In the genomic region with DNA sequence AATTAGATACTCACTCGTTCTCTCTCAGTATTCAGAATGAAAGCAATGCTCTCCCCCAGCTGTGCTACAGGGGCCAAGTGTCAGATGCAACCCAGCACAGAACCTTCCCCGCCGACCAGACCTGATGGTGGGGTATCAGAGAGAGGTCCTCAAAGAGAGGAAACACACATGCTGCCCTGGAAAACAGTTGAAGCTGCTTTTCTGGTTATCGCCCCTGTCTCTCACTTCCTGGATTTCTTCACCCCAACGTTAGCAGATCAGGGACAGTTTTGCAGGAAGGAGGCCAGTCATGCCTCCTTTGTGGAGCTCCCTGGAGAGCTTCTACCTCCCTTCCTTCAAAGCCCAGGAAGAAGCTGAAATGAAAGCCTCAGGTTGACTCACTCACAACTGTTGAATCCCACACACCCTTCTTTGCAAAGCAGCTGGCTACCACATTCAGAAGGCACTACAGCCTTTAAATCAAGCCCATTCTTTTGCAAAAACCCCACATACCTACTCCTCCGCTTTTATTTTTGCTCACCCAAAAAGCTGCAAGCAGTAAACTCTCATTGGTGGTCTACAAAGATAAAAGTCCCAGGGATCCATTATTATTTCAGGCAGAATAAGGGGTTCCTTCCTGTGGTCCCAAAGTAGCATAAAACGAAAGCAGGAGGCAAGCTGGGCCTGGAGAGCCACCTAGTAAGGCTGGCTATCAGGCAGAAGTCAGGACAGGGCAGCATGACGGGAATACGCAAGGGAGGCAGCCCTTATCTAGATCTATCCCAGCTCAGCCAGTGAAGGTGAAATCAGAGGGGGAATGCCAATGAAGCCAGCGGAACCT, we compare ENCODE assay signal across 14 cellular contexts. TPM values are rescaled to one million over a fixed set of nuclear protein-coding genes. Genes with fewer than 3 reads are reported as not detected.
A peak's percentile ranks its signal among the peaks of the same experiment; 100 is the strongest.
DNase-seq lines count a peak whose midpoint lies in the region; ATAC-seq and TF ChIP-seq lines count a peak whose summit lies in the region.
"Had no signal": no experiment of that assay in that cellular context is flagged by ENCODE, and none has a peak within 500 bp of the region (broad histone marks: within the 10 kb centered on the region; RNA-seq: fewer than 3 reads in every experiment).

No MANE protein-coding gene starts in this region.

- H3K9me3 Mint-ChIP-seq in activated B cell treated with CpG ODN at 0.5 μM for 24 hours: peaks cover 5% of the 10 kb centered on the region
- peaks cover 3% of the 10 kb centered on the region for H3K9me3 Mint-ChIP-seq in activated CD4-positive, alpha-beta T cell treated with anti-CD3 and anti-CD28 coated beads, Interleukin-2, amount 10 ng/mL, durations not matched to agents 24 days and 14 days

- H2BK15ac ChIP-seq in mesendoderm (replicated peaks; ENCODE audit: low read depth): no peak overlapping the region

- TF ChIP-seq CTCF in activated B cell treated with CpG ODN at 0.5 μM for 24 hours (IDR thresholded peaks at IDR 0.05) (no peak), GM10266 (IDR thresholded peaks at IDR 0.05; ENCODE audit: control insufficient read depth, insufficient read depth, low read depth, missing control alignments) (no peak)

- intact Hi-C loops in activated B cell treated with CpG ODN at 0.5 μM for 24 hours (cut with micrococcal nuclease): loop anchor here (2.0 kb wide), 1 partner anchor 22 kb away; no protein-coding TSS in a partner anchor
- intact Hi-C loops in activated CD4-positive, alpha-beta T cell treated with anti-CD3 and anti-CD28 coated beads, Interleukin-2, amount 10 ng/mL, durations not matched to agents 24 days and 14 days (cut with micrococcal nuclease): no loop called here

- CTCF ChIA-PET in activated B cell treated with CpG ODN at 0.5 μM for 24 hours (lab: Charles Lee): interaction anchor here (2.2 kb wide), 1 partner anchor 22 kb away, joined by 6 read pairs; no protein-coding TSS in a partner anchor

- no peak overlapping the region for H2AK5ac ChIP-seq in mesendoderm (ENCODE audit: low read length)

- no peak overlapping the region for H3K27ac ChIP-seq in mesendoderm (ENCODE audit: low read depth, low read length)
- H3K27ac ChIP-seq: KMS-11 had no signal

- ATAC-seq in GM18511 (IDR thresholded peaks at IDR 0.05; ENCODE audit: unreplicated experiment): peak; percentile 72
- ATAC-seq in HG02610 (IDR thresholded peaks at IDR 0.05; ENCODE audit: unreplicated experiment): peak; percentile 44
- ATAC-seq in activated B cell treated with CpG ODN at 0.5 μM for 24 hours (ENCODE audit: low read depth): peak; percentile 68
- ATAC-seq in HG03342 (IDR thresholded peaks at IDR 0.05; ENCODE audit: unreplicated experiment): no peak
- ATAC-seq: left colon; sciatic nerve; stimulated activated effector memory CD8-positive, alpha-beta T cell treated with anti-CD3 and anti-CD28 coated beads, Interleukin-12 subunit alpha, Interleukin-12 subunit beta, amount 100 ng/mL, for 72 hours had no signal

- H3K4me3 Mint-ChIP-seq in activated B cell treated with CpG ODN at 0.5 μM for 24 hours: peak overlapping the region; percentile 50
- H3K4me3 Mint-ChIP-seq in activated CD4-positive, alpha-beta T cell treated with anti-CD3 and anti-CD28 coated beads, Interleukin-2, amount 10 ng/mL, durations not matched to agents 24 days and 14 days: no peak overlapping the region
- H3K4me3 Mint-ChIP-seq: stimulated activated effector memory CD8-positive, alpha-beta T cell treated with anti-CD3 and anti-CD28 coated beads, Interleukin-12 subunit alpha, Interleukin-12 subunit beta, amount 100 ng/mL, for 72 hours had no signal

- no peak overlapping the region for H2BK5ac ChIP-seq in mesendoderm (ENCODE audit: low read length)

- no peaks in the 10 kb centered on the region for H3K27me3 ChIP-seq in mesendoderm (ENCODE audit: insufficient read depth, low read length, poor library complexity)

- H3K4ac ChIP-seq in mesendoderm (ENCODE audit: low read depth, low read length): no peak overlapping the region

- no peak overlapping the region for H3K56ac ChIP-seq in mesendoderm (ENCODE audit: low read length)

- no peak overlapping the region for H3K23ac ChIP-seq in mesendoderm (ENCODE audit: low read length)

- H4K5ac ChIP-seq in mesendoderm (ENCODE audit: low read length): no peak overlapping the region

- no CpG with 5 or more reads among the region's 10 CpGs for WGBS in mesendoderm (ENCODE audit: extremely low coverage, insufficient coverage, low lambda C conversion rate)

- peaks cover 2% of the 10 kb centered on the region for H3K36me3 Mint-ChIP-seq in activated B cell treated with CpG ODN at 0.5 μM for 24 hours (ENCODE audit: low read depth)
- H3K36me3 Mint-ChIP-seq in activated CD4-positive, alpha-beta T cell treated with anti-CD3 and anti-CD28 coated beads, Interleukin-2, amount 10 ng/mL, durations not matched to agents 24 days and 14 days (ENCODE audit: low read depth): no peaks in the 10 kb centered on the region
- H3K36me3 Mint-ChIP-seq: stimulated activated effector memory CD8-positive, alpha-beta T cell treated with anti-CD3 and anti-CD28 coated beads, Interleukin-12 subunit alpha, Interleukin-12 subunit beta, amount 100 ng/mL, for 72 hours had no signal

- POLR2A ChIA-PET in activated B cell treated with CpG ODN at 0.5 μM for 24 hours (lab: Charles Lee): interaction anchor here (1.3 to 1.7 kb wide), 3 partner anchors 22 to 55 kb away, joined by 4 to 8 read pairs (median 6); no protein-coding TSS in a partner anchor

- H3K4me1 Mint-ChIP-seq in activated B cell treated with CpG ODN at 0.5 μM for 24 hours: peaks cover 64% of the 10 kb centered on the region
- H3K4me1 Mint-ChIP-seq in activated CD4-positive, alpha-beta T cell treated with anti-CD3 and anti-CD28 coated beads, Interleukin-2, amount 10 ng/mL, durations not matched to agents 24 days and 14 days: no peaks in the 10 kb centered on the region
- H3K4me1 Mint-ChIP-seq: stimulated activated effector memory CD8-positive, alpha-beta T cell treated with anti-CD3 and anti-CD28 coated beads, Interleukin-12 subunit alpha, Interleukin-12 subunit beta, amount 100 ng/mL, for 72 hours had no signal

- H3K9ac ChIP-seq in mesendoderm (ENCODE audit: low read length): no peak overlapping the region
- H3K9ac ChIP-seq: KMS-11 had no signal

- H2BK120ac ChIP-seq in mesendoderm (ENCODE audit: low read depth, low read length): no peak overlapping the region

- DNase-seq in activated B cell treated with CpG ODN at 0.5 μM for 24 hours (no peak), mesendoderm (peak; percentile 67), T1000 (lab: John Stamatoyannopoulos, UW) (no peak), GM10266 (ENCODE audit: extremely low spot score) (no peak)
- no peak for DNase-seq in activated CD4-positive, alpha-beta T cell treated with anti-CD3 and anti-CD28 coated beads, Interleukin-2, amount 10 ng/mL, durations not matched to agents 24 days and 14 days
- DNase-seq: DMS 273 treated with DMSO at 0.1 percent for 48 hours, left colon, NCI-H748 treated with DMSO at 0.1 percent for 48 hours had no signal

- peaks cover 61% of the 10 kb centered on the region for H3K79me2 ChIP-seq in mesendoderm (ENCODE audit: control insufficient read depth, insufficient read depth, low read length)

- no peaks in the 10 kb centered on the region for H3K27me3 Mint-ChIP-seq in activated B cell treated with CpG ODN at 0.5 μM for 24 hours
- no peaks in the 10 kb centered on the region for H3K27me3 Mint-ChIP-seq in activated CD4-positive, alpha-beta T cell treated with anti-CD3 and anti-CD28 coated beads, Interleukin-2, amount 10 ng/mL, durations not matched to agents 24 days and 14 days

- peak overlapping the region; percentile 84 for H3K27ac Mint-ChIP-seq in activated B cell treated with CpG ODN at 0.5 μM for 24 hours
- no peak overlapping the region for H3K27ac Mint-ChIP-seq in activated CD4-positive, alpha-beta T cell treated with anti-CD3 and anti-CD28 coated beads, Interleukin-2, amount 10 ng/mL, durations not matched to agents 24 days and 14 days
- H3K27ac Mint-ChIP-seq: stimulated activated effector memory CD8-positive, alpha-beta T cell treated with anti-CD3 and anti-CD28 coated beads, Interleukin-12 subunit alpha, Interleukin-12 subunit beta, amount 100 ng/mL, for 72 hours had no signal

- no peak overlapping the region for H3K18ac ChIP-seq in mesendoderm (ENCODE audit: low read length)

- H3K4me1 ChIP-seq in mesendoderm (ENCODE audit: control insufficient read depth, low read depth, low read length): peaks cover 4% of the 10 kb centered on the region

- H3K4me2 ChIP-seq in mesendoderm (ENCODE audit: low read length): no peak overlapping the region
- H3K4me2 ChIP-seq: KMS-11 had no signal

- peak overlapping the region; percentile 56 for H4K8ac ChIP-seq in mesendoderm (ENCODE audit: low read depth, low read length)

- H3K79me1 ChIP-seq in mesendoderm (ENCODE audit: low read length): peaks cover 6% of the 10 kb centered on the region

- no peak overlapping the region for H3K4me3 ChIP-seq in mesendoderm (ENCODE audit: low read length)

- no peaks in the 10 kb centered on the region for H3K36me3 ChIP-seq in mesendoderm (ENCODE audit: control insufficient read depth, insufficient read depth, low read length)

RNA-seq across cellular contexts. Expression of gene LARGE1, which starts 23.3 kb away (rescaled TPM):
- total RNA-seq in activated B cell treated with CpG ODN at 0.5 μM for 24 hours: 22.2 and 22.3 TPM in 2 replicates
- 15.1 TPM for polyA plus RNA-seq in mesendoderm (2013, experiment 1 of 2)
- polyA plus RNA-seq in mesendoderm (2013, experiment 2 of 2): 15.3 TPM
- total RNA-seq in activated CD4-positive, alpha-beta T cell treated with anti-CD3 and anti-CD28 coated beads, Interleukin-2, amount 10 ng/mL, durations not matched to agents 24 days and 14 days: 0.47 TPM in 1 of 2 replicates, not detected in the other

Comparison
In these comparisons a context has a peak if more than half of its experiments do, and no peak if none do; other contexts are left out.
1. RNA of gene LARGE1, which starts 23.3 kb away (total RNA-seq): 22.2 to 22.3 TPM in activated B cell treated with CpG ODN at 0.5 μM for 24 hours; 0.47 TPM in activated CD4-positive, alpha-beta T cell treated with anti-CD3 and anti-CD28 coated beads, Interleukin-2, amount 10 ng/mL, durations not matched to agents 24 days and 14 days; every median in the first group is over 10 times any median in the second.